Comparison of ENCODE assay signal across 30 cellular contexts in genomic region chr5:125394661-125395280, GRCh38.
DNase-seq lines count a peak whose midpoint lies in the region; ATAC-seq, FAIRE-seq and TF ChIP-seq lines count a peak whose summit lies in the region.
"Had no signal": no experiment of that assay in that cellular context is flagged by ENCODE, and none has a peak within 500 bp of the region (broad histone marks: within the 10 kb centered on the region; RNA-seq: fewer than 3 reads in every experiment).

No MANE protein-coding gene starts in this region.

- H3K4me1 ChIP-seq in Panc1 (ENCODE audit: control insufficient read depth, insufficient read depth, low read length) (no peaks in the 10 kb centered on the region), smooth muscle cell (ENCODE audit: low read depth) (no peaks in the 10 kb centered on the region)
- H3K4me1 ChIP-seq: adrenal gland, lower lobe of right lung had no signal

- no peaks in the 10 kb centered on the region for H3K79me2 ChIP-seq in smooth muscle cell (ENCODE audit: low read depth)

- H3F3A ChIP-seq in smooth muscle cell (ENCODE audit: low read depth): no peaks in the 10 kb centered on the region

- no peaks in the 10 kb centered on the region for H4K20me1 ChIP-seq in smooth muscle cell (ENCODE audit: low read depth)

- BruUV-seq in Panc1 (replicated peaks; lab: Mats Ljungman, UMichigan): no TSS peak

- H3K9ac ChIP-seq in smooth muscle cell (ENCODE audit: low read depth): no peak overlapping the region

- no peak for ATAC-seq in Panc1
- ATAC-seq: activated CD8-positive, alpha-beta memory T cell treated with anti-CD3 and anti-CD28 coated beads, Interleukin-2, amount 10 ng/mL, durations not matched to agents 7 days and 5 days; activated T-cell treated with anti-CD3 and anti-CD28 coated beads, Interleukin-2, amount 50 U/mL, for 72 hours; K562; lower lobe of right lung had no signal

- no peak for TF ChIP-seq CTCF in Panc1 (IDR thresholded peaks at IDR 0.05)
- TF ChIP-seq CTCF in bronchial epithelial cell (IDR thresholded peaks at IDR 0.05; ENCODE audit: insufficient read depth, low read length, severe bottlenecking): no peak
- TF ChIP-seq CTCF in smooth muscle cell (IDR thresholded peaks at IDR 0.05; ENCODE audit: borderline replicate concordance, insufficient read depth, poor library complexity, severe bottlenecking): no peak

- H2AFZ ChIP-seq in smooth muscle cell (ENCODE audit: low read depth): no peak overlapping the region

- WGBS in smooth muscle cell (ENCODE audit: low lambda C conversion rate): 96% methylated on average over 1 of the region's 1 CpG

- intact Hi-C loops in Panc1 (cut with micrococcal nuclease; ENCODE audit: unreplicated experiment): no loop called here

- H3K36me3 ChIP-seq in Panc1 (ENCODE audit: control insufficient read depth, insufficient read depth, low read length): no peaks in the 10 kb centered on the region
- no peaks in the 10 kb centered on the region for H3K36me3 ChIP-seq in bronchial epithelial cell (ENCODE audit: control insufficient read depth, insufficient read depth, low read length)
- no peaks in the 10 kb centered on the region for H3K36me3 ChIP-seq in smooth muscle cell (ENCODE audit: low read depth)
- H3K36me3 ChIP-seq: adrenal gland, lower lobe of right lung had no signal

- H3K4me3 ChIP-seq in Panc1 (ENCODE audit: low read depth in 2 of 2, low read length in 2 of 2) (no peak overlapping the region), bronchial epithelial cell (ENCODE audit: low read depth, low read length) (no peak overlapping the region), smooth muscle cell (no peak overlapping the region)
- H3K4me3 ChIP-seq: adrenal gland, K562, lower lobe of right lung, skin epidermis had no signal

- DNase-seq in Daoy (ENCODE audit: low read depth) (peak; percentile 12), Panc1 (ENCODE audit: low read depth, low spot score) (no peak), bronchial epithelial cell (ENCODE audit: low read depth) (peak; percentile 93), iris pigment epithelial cell (ENCODE audit: low read depth) (peak; percentile 7), smooth muscle cell (lab: John Stamatoyannopoulos, UW; ENCODE audit: unreplicated experiment) (no peak), RKO (ENCODE audit: low spot score) (no peak)
- DNase-seq in stimulated activated CD4-positive, alpha-beta T cell treated with anti-CD3 and anti-CD28 coated beads, Interleukin-15, amount 100 ng/mL, for 24 hours: no peak
- no peak for DNase-seq in stimulated activated CD4-positive, alpha-beta T cell treated with anti-CD3 and anti-CD28 coated beads, Interleukin-12 subunit alpha, Interleukin-12 subunit beta, amount 100 ng/mL, for 4 hours
- DNase-seq: activated B cell treated with CpG ODN at 0.5 μM for 24 hours; activated CD8-positive, alpha-beta memory T cell treated with anti-CD3 and anti-CD28 coated beads, Interleukin-2, amount 10 ng/mL, durations not matched to agents 7 days and 5 days; activated naive CD4-positive, alpha-beta T cell treated with Interleukin-2 at 50 U/mL for 16 hours; activated T-cell treated with anti-CD3 and anti-CD28 coated beads, Interleukin-2, amount 50 U/mL, for 72 hours; adrenal gland; CD8-positive, alpha-beta memory T cell; DMS153; endodermal cell; H9; kidney; lower lobe of right lung; NCI-H1417; NCI-H2081; NCI-H345; NCI-H774; SHP77 treated with DMSO at 0.1 percent for 48 hours; stimulated activated CD4-positive, alpha-beta T cell treated with anti-CD3 and anti-CD28 coated beads, Interleukin-2, amount 100 ng/mL, for 48 hours; SW 1271 had no signal

- FAIRE-seq in bronchial epithelial cell (lab: Jason Lieb, UNC): no peak
- FAIRE-seq: GM19239, HTR-8/SVneo, K562, kidney had no signal

- no peaks in the 10 kb centered on the region for H3K27me3 ChIP-seq in Panc1 (ENCODE audit: control insufficient read depth, insufficient read depth, low read length)
- no peaks in the 10 kb centered on the region for H3K27me3 ChIP-seq in bronchial epithelial cell (ENCODE audit: control insufficient read depth, insufficient read depth, low read length)
- no peaks in the 10 kb centered on the region for H3K27me3 ChIP-seq in smooth muscle cell (ENCODE audit: low read depth)
- H3K27me3 ChIP-seq: adrenal gland had no signal

- H3K27ac ChIP-seq in Panc1 (ENCODE audit: low read length) (peak overlapping the region; percentile 24; the same call in 1 of the 2 replicates), smooth muscle cell (ENCODE audit: low read depth) (no peak overlapping the region)
- H3K27ac ChIP-seq: adrenal gland, lower lobe of right lung, skin epidermis had no signal

- no peak overlapping the region for H3K4me2 ChIP-seq in smooth muscle cell

- POLR2A ChIA-PET in Panc1 (lab: Charles Lee): no interaction called here

- no peaks in the 10 kb centered on the region; the same call in 1 of the 2 replicates for H3K9me3 ChIP-seq in Panc1 (ENCODE audit: control insufficient read depth, insufficient read depth, low read depth, low read length)
- H3K9me3 ChIP-seq in smooth muscle cell (replicated peaks; ENCODE audit: low read depth): no peaks in the 10 kb centered on the region
- H3K9me3 ChIP-seq: lower lobe of right lung had no signal

- in situ Hi-C loops in Panc1 (cut with HindIII; ENCODE audit: low pct_unique_long_range_greater_than_20kb, low sequenced_read_pairs): no loop called here

- CTCF ChIA-PET in Panc1 (lab: Charles Lee): no interaction called here

Comparison
In these comparisons a context has a peak if more than half of its experiments do, and no peak if none do; other contexts are left out.
1. DNase-seq: peak in Daoy (single experiment), bronchial epithelial cell (single experiment) and iris pigment epithelial cell (single experiment); none in Panc1 (single experiment), stimulated activated CD4-positive, alpha-beta T cell treated with anti-CD3 and anti-CD28 coated beads, Interleukin-15, amount 100 ng/mL, for 24 hours (single experiment), smooth muscle cell (single experiment), stimulated activated CD4-positive, alpha-beta T cell treated with anti-CD3 and anti-CD28 coated beads, Interleukin-12 subunit alpha, Interleukin-12 subunit beta, amount 100 ng/mL, for 4 hours (single experiment) and RKO (single experiment).